ENCODE assay signal across 1 cellular context in the genomic region with DNA sequence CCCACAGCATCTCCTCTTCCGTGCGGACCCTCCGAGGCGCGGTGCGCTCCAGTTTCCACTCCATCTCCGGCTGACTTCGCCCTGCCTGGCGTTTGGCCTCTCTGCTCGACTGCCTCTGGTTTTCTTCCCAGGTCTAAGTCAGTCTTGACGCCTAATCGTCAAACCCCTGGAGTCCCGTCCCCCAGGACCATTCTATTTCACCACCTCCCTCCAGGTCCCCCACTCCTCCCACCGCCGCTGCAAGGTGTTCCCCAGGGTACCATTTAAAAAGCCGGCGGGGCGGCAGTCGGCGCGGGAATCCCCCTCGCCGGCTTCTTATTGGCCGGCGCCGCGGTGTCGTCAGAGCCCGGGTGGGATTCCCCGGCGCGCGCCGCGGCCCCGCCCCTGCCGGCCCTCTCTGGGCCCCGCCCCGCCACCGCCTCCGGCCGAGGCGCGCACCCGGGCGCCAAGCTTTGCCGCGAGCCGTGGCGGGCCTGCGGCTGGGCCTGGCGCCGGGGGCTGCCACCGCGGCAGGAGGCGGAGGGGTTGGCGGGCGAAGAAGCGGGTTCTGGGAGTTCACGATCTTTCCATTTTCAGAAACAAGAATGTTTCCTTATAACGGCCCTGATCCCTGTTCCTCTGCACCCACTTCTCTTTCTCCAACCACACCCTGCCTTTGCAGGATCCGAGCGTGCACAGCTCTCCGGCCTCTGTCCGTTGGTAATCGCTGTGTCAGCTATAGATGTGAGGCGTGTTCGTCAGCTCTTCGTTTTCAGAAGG.
TF ChIP-seq lines count a peak whose summit lies in the region.

A gene with protein sequence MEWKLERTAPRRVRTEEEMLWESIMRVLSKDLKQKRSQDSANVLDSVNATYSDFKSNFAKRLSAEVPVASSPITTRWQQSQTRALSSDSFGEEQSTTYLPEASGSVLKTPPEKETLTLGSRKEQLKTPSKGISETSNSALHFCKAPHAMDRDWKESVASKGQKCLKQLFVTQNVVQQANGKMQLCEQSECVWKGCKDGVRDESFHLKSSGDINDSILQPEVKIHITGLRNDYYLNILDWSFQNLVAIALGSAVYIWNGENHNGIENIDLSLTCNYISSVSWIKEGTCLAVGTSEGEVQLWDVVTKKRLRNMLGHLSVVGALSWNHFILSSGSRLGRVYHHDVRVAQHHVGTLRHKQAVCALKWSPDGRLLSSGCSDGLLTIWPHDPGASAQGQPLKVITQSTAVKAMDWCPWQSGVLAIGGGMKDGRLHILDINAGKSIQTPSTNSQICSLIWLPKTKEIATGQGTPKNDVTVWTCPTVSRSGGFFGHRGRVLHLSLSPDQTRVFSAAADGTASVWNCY (minus strand): TSS at position 241 of the 759 bp plus-strand sequence. CDS start 177 bp downstream, at position 64.

TF ChIP-seq in HepG2, 621 proteins besides CTCF, POLR2A, EP300 and RAD21 (continued from another document and continues in another):
- TF ChIP-seq, protein P1, sequence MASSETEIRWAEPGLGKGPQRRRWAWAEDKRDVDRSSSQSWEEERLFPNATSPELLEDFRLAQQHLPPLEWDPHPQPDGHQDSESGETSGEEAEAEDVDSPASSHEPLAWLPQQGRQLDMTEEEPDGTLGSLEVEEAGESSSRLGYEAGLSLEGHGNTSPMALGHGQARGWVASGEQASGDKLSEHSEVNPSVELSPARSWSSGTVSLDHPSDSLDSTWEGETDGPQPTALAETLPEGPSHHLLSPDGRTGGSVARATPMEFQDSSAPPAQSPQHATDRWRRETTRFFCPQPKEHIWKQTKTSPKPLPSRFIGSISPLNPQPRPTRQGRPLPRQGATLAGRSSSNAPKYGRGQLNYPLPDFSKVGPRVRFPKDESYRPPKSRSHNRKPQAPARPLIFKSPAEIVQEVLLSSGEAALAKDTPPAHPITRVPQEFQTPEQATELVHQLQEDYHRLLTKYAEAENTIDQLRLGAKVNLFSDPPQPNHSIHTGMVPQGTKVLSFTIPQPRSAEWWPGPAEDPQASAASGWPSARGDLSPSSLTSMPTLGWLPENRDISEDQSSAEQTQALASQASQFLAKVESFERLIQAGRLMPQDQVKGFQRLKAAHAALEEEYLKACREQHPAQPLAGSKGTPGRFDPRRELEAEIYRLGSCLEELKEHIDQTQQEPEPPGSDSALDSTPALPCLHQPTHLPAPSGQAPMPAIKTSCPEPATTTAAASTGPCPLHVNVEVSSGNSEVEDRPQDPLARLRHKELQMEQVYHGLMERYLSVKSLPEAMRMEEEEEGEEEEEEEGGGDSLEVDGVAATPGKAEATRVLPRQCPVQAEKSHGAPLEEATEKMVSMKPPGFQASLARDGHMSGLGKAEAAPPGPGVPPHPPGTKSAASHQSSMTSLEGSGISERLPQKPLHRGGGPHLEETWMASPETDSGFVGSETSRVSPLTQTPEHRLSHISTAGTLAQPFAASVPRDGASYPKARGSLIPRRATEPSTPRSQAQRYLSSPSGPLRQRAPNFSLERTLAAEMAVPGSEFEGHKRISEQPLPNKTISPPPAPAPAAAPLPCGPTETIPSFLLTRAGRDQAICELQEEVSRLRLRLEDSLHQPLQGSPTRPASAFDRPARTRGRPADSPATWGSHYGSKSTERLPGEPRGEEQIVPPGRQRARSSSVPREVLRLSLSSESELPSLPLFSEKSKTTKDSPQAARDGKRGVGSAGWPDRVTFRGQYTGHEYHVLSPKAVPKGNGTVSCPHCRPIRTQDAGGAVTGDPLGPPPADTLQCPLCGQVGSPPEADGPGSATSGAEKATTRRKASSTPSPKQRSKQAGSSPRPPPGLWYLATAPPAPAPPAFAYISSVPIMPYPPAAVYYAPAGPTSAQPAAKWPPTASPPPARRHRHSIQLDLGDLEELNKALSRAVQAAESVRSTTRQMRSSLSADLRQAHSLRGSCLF (CRISPR knock-in tag; IDR thresholded peaks at IDR 0.05; ENCODE audit: borderline replicate concordance): no peak
- TF ChIP-seq RARG (CRISPR knock-in tag; IDR thresholded peaks at IDR 0.05; ENCODE audit: low read depth): no peak
- TF ChIP-seq ZSCAN25 (CRISPR knock-in tag; IDR thresholded peaks at IDR 0.05): no peak
- TF ChIP-seq, protein P2, sequence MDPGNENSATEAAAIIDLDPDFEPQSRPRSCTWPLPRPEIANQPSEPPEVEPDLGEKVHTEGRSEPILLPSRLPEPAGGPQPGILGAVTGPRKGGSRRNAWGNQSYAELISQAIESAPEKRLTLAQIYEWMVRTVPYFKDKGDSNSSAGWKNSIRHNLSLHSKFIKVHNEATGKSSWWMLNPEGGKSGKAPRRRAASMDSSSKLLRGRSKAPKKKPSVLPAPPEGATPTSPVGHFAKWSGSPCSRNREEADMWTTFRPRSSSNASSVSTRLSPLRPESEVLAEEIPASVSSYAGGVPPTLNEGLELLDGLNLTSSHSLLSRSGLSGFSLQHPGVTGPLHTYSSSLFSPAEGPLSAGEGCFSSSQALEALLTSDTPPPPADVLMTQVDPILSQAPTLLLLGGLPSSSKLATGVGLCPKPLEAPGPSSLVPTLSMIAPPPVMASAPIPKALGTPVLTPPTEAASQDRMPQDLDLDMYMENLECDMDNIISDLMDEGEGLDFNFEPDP (CRISPR knock-in tag; conservative IDR thresholded peaks at IDR 0.05): no peak
- no peak for TF ChIP-seq ZMYM3 (CRISPR knock-in tag; IDR thresholded peaks at IDR 0.05)
- TF ChIP-seq, protein P3, sequence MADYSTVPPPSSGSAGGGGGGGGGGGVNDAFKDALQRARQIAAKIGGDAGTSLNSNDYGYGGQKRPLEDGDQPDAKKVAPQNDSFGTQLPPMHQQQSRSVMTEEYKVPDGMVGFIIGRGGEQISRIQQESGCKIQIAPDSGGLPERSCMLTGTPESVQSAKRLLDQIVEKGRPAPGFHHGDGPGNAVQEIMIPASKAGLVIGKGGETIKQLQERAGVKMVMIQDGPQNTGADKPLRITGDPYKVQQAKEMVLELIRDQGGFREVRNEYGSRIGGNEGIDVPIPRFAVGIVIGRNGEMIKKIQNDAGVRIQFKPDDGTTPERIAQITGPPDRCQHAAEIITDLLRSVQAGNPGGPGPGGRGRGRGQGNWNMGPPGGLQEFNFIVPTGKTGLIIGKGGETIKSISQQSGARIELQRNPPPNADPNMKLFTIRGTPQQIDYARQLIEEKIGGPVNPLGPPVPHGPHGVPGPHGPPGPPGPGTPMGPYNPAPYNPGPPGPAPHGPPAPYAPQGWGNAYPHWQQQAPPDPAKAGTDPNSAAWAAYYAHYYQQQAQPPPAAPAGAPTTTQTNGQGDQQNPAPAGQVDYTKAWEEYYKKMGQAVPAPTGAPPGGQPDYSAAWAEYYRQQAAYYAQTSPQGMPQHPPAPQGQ (CRISPR knock-in tag; IDR thresholded peaks at IDR 0.05; ENCODE audit: borderline replicate concordance): no peak
- TF ChIP-seq, protein P4, sequence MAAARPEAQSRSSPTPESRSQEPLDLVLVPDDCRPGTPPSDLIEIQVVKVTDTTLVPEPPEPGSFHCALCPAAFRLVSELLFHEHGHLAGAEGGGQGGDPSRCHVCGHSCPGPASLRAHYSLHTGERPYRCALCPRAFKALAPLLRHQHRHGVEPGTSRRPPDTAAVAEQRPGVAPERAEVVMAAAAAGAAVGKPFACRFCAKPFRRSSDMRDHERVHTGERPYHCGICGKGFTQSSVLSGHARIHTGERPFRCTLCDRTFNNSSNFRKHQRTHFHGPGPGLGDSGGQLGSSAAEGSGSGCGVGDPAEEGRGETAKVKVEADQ (CRISPR knock-in tag; IDR thresholded peaks at IDR 0.05; ENCODE audit: borderline replicate concordance): no peak
- no peak for TF ChIP-seq MATR3 (CRISPR knock-in tag; IDR thresholded peaks at IDR 0.05)
- TF ChIP-seq SKI (IDR thresholded peaks at IDR 0.05; ENCODE audit: partially characterized antibody): no peak
- no peak for TF ChIP-seq ZNF652 (CRISPR knock-in tag; IDR thresholded peaks at IDR 0.05; ENCODE audit: borderline replicate concordance, low read depth)
- TF ChIP-seq PPARG (CRISPR knock-in tag; conservative IDR thresholded peaks at IDR 0.05): no peak
- TF ChIP-seq, protein P5, sequence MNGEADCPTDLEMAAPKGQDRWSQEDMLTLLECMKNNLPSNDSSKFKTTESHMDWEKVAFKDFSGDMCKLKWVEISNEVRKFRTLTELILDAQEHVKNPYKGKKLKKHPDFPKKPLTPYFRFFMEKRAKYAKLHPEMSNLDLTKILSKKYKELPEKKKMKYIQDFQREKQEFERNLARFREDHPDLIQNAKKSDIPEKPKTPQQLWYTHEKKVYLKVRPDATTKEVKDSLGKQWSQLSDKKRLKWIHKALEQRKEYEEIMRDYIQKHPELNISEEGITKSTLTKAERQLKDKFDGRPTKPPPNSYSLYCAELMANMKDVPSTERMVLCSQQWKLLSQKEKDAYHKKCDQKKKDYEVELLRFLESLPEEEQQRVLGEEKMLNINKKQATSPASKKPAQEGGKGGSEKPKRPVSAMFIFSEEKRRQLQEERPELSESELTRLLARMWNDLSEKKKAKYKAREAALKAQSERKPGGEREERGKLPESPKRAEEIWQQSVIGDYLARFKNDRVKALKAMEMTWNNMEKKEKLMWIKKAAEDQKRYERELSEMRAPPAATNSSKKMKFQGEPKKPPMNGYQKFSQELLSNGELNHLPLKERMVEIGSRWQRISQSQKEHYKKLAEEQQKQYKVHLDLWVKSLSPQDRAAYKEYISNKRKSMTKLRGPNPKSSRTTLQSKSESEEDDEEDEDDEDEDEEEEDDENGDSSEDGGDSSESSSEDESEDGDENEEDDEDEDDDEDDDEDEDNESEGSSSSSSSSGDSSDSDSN (CRISPR knock-in tag; IDR thresholded peaks at IDR 0.05): peak; percentile 30; the same call in 1 of the 2 replicates
- TF ChIP-seq RXRB (CRISPR knock-in tag; IDR thresholded peaks at IDR 0.05; ENCODE audit: borderline replicate concordance): no peak
- TF ChIP-seq ZMYM2 (CRISPR knock-in tag; IDR thresholded peaks at IDR 0.05): no peak
- no peak for TF ChIP-seq CC2D1A (CRISPR knock-in tag; IDR thresholded peaks at IDR 0.05)
- TF ChIP-seq, protein P6, sequence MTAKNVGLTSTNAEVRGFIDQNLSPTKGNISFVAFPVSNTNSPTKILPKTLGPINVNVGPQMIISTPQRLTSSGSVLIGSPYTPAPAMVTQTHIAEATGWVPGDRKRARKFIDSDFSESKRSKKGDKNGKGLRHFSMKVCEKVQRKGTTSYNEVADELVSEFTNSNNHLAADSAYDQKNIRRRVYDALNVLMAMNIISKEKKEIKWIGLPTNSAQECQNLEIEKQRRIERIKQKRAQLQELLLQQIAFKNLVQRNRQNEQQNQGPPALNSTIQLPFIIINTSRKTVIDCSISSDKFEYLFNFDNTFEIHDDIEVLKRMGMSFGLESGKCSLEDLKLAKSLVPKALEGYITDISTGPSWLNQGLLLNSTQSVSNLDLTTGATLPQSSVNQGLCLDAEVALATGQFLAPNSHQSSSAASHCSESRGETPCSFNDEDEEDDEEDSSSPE (CRISPR knock-in tag; IDR thresholded peaks at IDR 0.05): peak; percentile 47; the same call in 1 of the 2 replicates
- no peak for TF ChIP-seq ZNF234 (CRISPR knock-in tag; conservative IDR thresholded peaks at IDR 0.05)
- no peak for TF ChIP-seq NFKB2 (CRISPR knock-in tag; IDR thresholded peaks at IDR 0.05; ENCODE audit: borderline replicate concordance)
- no peak for TF ChIP-seq ZNF251 (CRISPR knock-in tag; IDR thresholded peaks at IDR 0.05)
- TF ChIP-seq, protein P7, sequence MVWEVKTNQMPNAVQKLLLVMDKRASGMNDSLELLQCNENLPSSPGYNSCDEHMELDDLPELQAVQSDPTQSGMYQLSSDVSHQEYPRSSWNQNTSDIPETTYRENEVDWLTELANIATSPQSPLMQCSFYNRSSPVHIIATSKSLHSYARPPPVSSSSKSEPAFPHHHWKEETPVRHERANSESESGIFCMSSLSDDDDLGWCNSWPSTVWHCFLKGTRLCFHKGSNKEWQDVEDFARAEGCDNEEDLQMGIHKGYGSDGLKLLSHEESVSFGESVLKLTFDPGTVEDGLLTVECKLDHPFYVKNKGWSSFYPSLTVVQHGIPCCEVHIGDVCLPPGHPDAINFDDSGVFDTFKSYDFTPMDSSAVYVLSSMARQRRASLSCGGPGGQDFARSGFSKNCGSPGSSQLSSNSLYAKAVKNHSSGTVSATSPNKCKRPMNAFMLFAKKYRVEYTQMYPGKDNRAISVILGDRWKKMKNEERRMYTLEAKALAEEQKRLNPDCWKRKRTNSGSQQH (CRISPR knock-in tag; IDR thresholded peaks at IDR 0.05; ENCODE audit: low read depth): no peak
- TF ChIP-seq, protein P8, sequence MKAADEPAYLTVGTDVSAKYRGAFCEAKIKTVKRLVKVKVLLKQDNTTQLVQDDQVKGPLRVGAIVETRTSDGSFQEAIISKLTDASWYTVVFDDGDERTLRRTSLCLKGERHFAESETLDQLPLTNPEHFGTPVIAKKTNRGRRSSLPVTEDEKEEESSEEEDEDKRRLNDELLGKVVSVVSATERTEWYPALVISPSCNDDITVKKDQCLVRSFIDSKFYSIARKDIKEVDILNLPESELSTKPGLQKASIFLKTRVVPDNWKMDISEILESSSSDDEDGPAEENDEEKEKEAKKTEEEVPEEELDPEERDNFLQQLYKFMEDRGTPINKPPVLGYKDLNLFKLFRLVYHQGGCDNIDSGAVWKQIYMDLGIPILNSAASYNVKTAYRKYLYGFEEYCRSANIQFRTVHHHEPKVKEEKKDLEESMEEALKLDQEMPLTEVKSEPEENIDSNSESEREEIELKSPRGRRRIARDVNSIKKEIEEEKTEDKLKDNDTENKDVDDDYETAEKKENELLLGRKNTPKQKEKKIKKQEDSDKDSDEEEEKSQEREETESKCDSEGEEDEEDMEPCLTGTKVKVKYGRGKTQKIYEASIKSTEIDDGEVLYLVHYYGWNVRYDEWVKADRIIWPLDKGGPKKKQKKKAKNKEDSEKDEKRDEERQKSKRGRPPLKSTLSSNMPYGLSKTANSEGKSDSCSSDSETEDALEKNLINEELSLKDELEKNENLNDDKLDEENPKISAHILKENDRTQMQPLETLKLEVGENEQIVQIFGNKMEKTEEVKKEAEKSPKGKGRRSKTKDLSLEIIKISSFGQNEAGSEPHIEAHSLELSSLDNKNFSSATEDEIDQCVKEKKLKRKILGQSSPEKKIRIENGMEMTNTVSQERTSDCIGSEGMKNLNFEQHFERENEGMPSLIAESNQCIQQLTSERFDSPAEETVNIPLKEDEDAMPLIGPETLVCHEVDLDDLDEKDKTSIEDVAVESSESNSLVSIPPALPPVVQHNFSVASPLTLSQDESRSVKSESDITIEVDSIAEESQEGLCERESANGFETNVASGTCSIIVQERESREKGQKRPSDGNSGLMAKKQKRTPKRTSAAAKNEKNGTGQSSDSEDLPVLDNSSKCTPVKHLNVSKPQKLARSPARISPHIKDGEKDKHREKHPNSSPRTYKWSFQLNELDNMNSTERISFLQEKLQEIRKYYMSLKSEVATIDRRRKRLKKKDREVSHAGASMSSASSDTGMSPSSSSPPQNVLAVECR (CRISPR knock-in tag; IDR thresholded peaks at IDR 0.05; ENCODE audit: borderline replicate concordance): peak; percentile 68
- TF ChIP-seq, protein P9, sequence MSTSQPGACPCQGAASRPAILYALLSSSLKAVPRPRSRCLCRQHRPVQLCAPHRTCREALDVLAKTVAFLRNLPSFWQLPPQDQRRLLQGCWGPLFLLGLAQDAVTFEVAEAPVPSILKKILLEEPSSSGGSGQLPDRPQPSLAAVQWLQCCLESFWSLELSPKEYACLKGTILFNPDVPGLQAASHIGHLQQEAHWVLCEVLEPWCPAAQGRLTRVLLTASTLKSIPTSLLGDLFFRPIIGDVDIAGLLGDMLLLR (CRISPR knock-in tag; IDR thresholded peaks at IDR 0.05): no peak
- TF ChIP-seq, protein P10, sequence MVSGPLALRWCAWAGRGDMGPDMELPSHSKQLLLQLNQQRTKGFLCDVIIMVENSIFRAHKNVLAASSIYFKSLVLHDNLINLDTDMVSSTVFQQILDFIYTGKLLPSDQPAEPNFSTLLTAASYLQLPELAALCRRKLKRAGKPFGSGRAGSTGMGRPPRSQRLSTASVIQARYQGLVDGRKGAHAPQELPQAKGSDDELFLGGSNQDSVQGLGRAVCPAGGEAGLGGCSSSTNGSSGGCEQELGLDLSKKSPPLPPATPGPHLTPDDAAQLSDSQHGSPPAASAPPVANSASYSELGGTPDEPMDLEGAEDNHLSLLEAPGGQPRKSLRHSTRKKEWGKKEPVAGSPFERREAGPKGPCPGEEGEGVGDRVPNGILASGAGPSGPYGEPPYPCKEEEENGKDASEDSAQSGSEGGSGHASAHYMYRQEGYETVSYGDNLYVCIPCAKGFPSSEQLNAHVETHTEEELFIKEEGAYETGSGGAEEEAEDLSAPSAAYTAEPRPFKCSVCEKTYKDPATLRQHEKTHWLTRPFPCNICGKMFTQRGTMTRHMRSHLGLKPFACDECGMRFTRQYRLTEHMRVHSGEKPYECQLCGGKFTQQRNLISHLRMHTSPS (CRISPR knock-in tag; IDR thresholded peaks at IDR 0.05; ENCODE audit: low read depth): no peak
- TF ChIP-seq SRY (CRISPR knock-in tag; IDR thresholded peaks at IDR 0.05): no peak
- peak; percentile 53 for TF ChIP-seq ZFY (CRISPR knock-in tag; IDR thresholded peaks at IDR 0.05)
